Comparison of ENCODE assay signal across 7 cellular contexts in the genomic region with DNA sequence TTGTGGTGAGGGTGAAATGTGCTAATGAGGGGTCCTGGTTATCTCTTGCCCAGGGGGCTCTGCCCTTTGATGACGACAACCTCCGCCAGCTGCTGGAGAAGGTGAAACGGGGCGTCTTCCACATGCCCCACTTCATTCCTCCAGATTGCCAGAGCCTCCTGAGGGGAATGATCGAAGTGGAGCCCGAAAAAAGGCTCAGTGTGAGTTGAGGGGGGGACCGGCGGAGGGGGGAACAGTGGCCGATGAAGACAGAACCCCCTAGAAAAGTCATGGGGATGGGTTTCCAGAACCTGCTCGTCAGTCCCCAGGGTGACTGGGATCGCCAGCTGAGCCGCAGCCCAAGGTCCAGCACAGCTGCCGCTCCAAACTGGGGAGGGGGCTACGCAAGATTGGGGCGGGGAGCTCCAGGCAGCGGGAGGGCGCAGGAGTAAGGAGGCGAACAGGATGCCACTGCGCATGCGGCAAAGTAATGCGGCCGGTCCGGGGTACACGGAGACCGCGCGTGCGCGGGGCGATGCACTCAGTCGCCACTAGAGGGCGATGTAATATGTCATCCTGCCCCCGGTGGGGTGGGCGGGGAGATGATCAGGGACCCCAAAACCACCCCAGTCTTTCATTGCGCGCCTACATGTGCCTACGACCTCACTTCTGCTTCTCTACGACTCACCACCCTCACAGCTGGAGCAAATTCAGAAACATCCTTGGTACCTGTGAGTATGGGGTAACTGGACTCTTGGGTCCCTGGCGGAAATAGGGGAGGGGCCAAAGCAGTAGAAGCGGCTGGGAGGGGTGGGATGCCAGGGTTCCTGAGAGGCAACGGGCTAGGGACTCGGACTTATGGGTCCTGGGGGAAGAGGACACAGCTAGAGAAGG. TPM values are rescaled to one million over a fixed set of nuclear protein-coding genes. Genes with fewer than 3 reads are reported as not detected.
DNase-seq lines count a peak whose midpoint lies in the region; ATAC-seq and TF ChIP-seq lines count a peak whose summit lies in the region.

No MANE protein-coding gene starts in this region.

- peak overlapping the region; percentile 72 for H3K4me3 Mint-ChIP-seq in activated CD4-positive, alpha-beta memory T cell treated with anti-CD3 and anti-CD28 coated beads for 36 hours
- H3K4me3 Mint-ChIP-seq in memory B cell: peak overlapping the region; percentile 83

- no peaks in the 10 kb centered on the region for H3K4me1 Mint-ChIP-seq in activated CD4-positive, alpha-beta memory T cell treated with anti-CD3 and anti-CD28 coated beads for 36 hours (ENCODE audit: low read depth)
- H3K4me1 Mint-ChIP-seq in memory B cell: peaks cover 13% of the 10 kb centered on the region

- H3K36me3 Mint-ChIP-seq in activated CD4-positive, alpha-beta memory T cell treated with anti-CD3 and anti-CD28 coated beads for 36 hours: peaks cover 2% of the 10 kb centered on the region
- H3K36me3 Mint-ChIP-seq in memory B cell: no peaks in the 10 kb centered on the region

- H3K27me3 ChIP-seq in dorsolateral prefrontal cortex: no peaks in the 10 kb centered on the region

- peak overlapping the region in 57 of 59 donors; percentile 5 to 92 (median 81) for H3K27ac ChIP-seq in dorsolateral prefrontal cortex

- H3K4me3 ChIP-seq in dorsolateral prefrontal cortex: peak overlapping the region in 55 of 59 donors; percentile 7 to 61 (median 41)

- no peaks in the 10 kb centered on the region for H3K27me3 Mint-ChIP-seq in activated CD4-positive, alpha-beta memory T cell treated with anti-CD3 and anti-CD28 coated beads for 36 hours
- H3K27me3 Mint-ChIP-seq in memory B cell: peaks cover 3% of the 10 kb centered on the region

- ATAC-seq in GM18498 (IDR thresholded peaks at IDR 0.05; ENCODE audit: unreplicated experiment) (peak; percentile 65), HG03175 (IDR thresholded peaks at IDR 0.05; ENCODE audit: unreplicated experiment) (peak; percentile 67), memory B cell (ENCODE audit: low read depth) (peak; percentile 83)

- intact Hi-C loops in activated CD4-positive, alpha-beta memory T cell treated with anti-CD3 and anti-CD28 coated beads for 36 hours (cut with micrococcal nuclease): loop anchor here (1.0 to 2.0 kb wide), 2 partner anchors 37 to 84 kb away; partner anchors contain the start of genes KMT5C and RPL28
- intact Hi-C loops in dorsolateral prefrontal cortex (cut with DNase I): loop anchor here (1.0 to 10.0 kb wide), 7 partner anchors 39 to 153 kb away; partner anchors contain the start of genes PPP6R1 (in 1 of the 2) and TMEM238 (in 1 of the 2)

- peak in 55 of 56 donors; percentile 97 to 100 (median 99) for TF ChIP-seq CTCF in dorsolateral prefrontal cortex (IDR thresholded peaks at IDR 0.05 in 54 of 56, conservative IDR thresholded peaks at IDR 0.05 in 2 of 56; ENCODE audit: low read depth in 1 of 56, partially characterized antibody in 56 of 56)

- H3K9me3 Mint-ChIP-seq in activated CD4-positive, alpha-beta memory T cell treated with anti-CD3 and anti-CD28 coated beads for 36 hours: no peaks in the 10 kb centered on the region
- H3K9me3 Mint-ChIP-seq in memory B cell: no peaks in the 10 kb centered on the region

- DNase-seq in NCI-H748 (lab: John Stamatoyannopoulos, UW; ENCODE audit: unreplicated experiment) (peak; percentile 81), dorsolateral prefrontal cortex (peak; percentile 80 to 90 (median 85)), memory B cell (ENCODE audit: low spot score in 2 of 2) (peak; percentile 97 to 99)
- DNase-seq in activated CD4-positive, alpha-beta memory T cell treated with anti-CD3 and anti-CD28 coated beads for 36 hours: peak; percentile 95
- peak; percentile 90 for DNase-seq in stimulated activated CD8-positive, alpha-beta memory T cell treated with anti-CD3 and anti-CD28 coated beads, Interleukin-12 subunit alpha, Interleukin-12 subunit beta, amount 100 ng/mL, for 4 hours (ENCODE audit: low read depth)

- CTCF ChIA-PET in activated CD4-positive, alpha-beta memory T cell treated with anti-CD3 and anti-CD28 coated beads for 36 hours (lab: Charles Lee): interaction anchor here (0.6 to 3.6 kb wide), 48 partner anchors 10 to 1247 kb away, joined by 3 to 43 read pairs (median 4); partner anchors contain the start of genes HSPBP1, ISOC2, KMT5C and PPP1R12C

- POLR2A ChIA-PET in activated CD4-positive, alpha-beta memory T cell treated with anti-CD3 and anti-CD28 coated beads for 36 hours (lab: Charles Lee): interaction anchor here (0.5 to 2.9 kb wide), 7 partner anchors 14 to 106 kb away, joined by 3 to 17 read pairs (median 3); partner anchors contain the start of genes TMEM238 and UBE2S

- peak overlapping the region; percentile 56 for H3K27ac Mint-ChIP-seq in activated CD4-positive, alpha-beta memory T cell treated with anti-CD3 and anti-CD28 coated beads for 36 hours
- H3K27ac Mint-ChIP-seq in memory B cell: peak overlapping the region; percentile 31

RNA-seq across cellular contexts. Expression of gene BRSK1, which starts 17.9 kb away (rescaled TPM):
- total RNA-seq in activated CD4-positive, alpha-beta memory T cell treated with anti-CD3 and anti-CD28 coated beads for 36 hours: 1 to 10 TPM; 3.3 to 5.6 TPM
- total RNA-seq in dorsolateral prefrontal cortex: 100 to 1,000 TPM; 186 to 446 (median 306) TPM

RNA-seq across cellular contexts. Expression of gene HSPBP1, which starts 21.8 kb away (rescaled TPM):
- total RNA-seq in activated CD4-positive, alpha-beta memory T cell treated with anti-CD3 and anti-CD28 coated beads for 36 hours: 10 to 100 TPM; 45.0 to 45.4 TPM
- total RNA-seq in dorsolateral prefrontal cortex: 10 to 100 TPM; 32.1 to 75.7 (median 48.3) TPM

RNA-seq across cellular contexts. Expression of gene TMEM150B, which starts 23.4 kb away (rescaled TPM):
- total RNA-seq in activated CD4-positive, alpha-beta memory T cell treated with anti-CD3 and anti-CD28 coated beads for 36 hours: not detected
- total RNA-seq in dorsolateral prefrontal cortex: 1 to 10 TPM in 22 of 120 experiments, under 1 TPM in 21, not detected in 77; 0.36 to 4.6 (median 1.0) TPM

RNA-seq across cellular contexts. Expression of gene KMT5C, which starts 38.0 kb away (rescaled TPM):
- 10 to 100 TPM; 34.2 to 35.2 TPM for total RNA-seq in activated CD4-positive, alpha-beta memory T cell treated with anti-CD3 and anti-CD28 coated beads for 36 hours
- total RNA-seq in dorsolateral prefrontal cortex: 10 to 100 TPM in 119 of 120 experiments, 1 to 10 TPM in 1; 9.5 to 44.0 (median 20.0) TPM

RNA-seq across cellular contexts. Expression of gene PPP6R1, which starts 42.9 kb away (rescaled TPM):
- total RNA-seq in activated CD4-positive, alpha-beta memory T cell treated with anti-CD3 and anti-CD28 coated beads for 36 hours: 100 to 1,000 TPM; 180 to 200 TPM
- 100 to 1,000 TPM in 40 of 120 experiments, 10 to 100 TPM in 80; 67.4 to 169 (median 95.4) TPM for total RNA-seq in dorsolateral prefrontal cortex

Comparison
In these comparisons a context has a peak if more than half of its experiments do, and no peak if none do; other contexts are left out.
1. Peak in every context shown above with its lines: DNase-seq, ATAC-seq, H3K4me3 ChIP-seq and H3K27ac ChIP-seq.
2. RNA of gene BRSK1, which starts 17.9 kb away (total RNA-seq): 186 to 446 TPM in dorsolateral prefrontal cortex; 3.3 to 5.6 TPM in activated CD4-positive, alpha-beta memory T cell treated with anti-CD3 and anti-CD28 coated beads for 36 hours; every median in the first group is over 10 times any median in the second.